Comparison of ENCODE assay signal across 10 cellular contexts in the genomic region with DNA sequence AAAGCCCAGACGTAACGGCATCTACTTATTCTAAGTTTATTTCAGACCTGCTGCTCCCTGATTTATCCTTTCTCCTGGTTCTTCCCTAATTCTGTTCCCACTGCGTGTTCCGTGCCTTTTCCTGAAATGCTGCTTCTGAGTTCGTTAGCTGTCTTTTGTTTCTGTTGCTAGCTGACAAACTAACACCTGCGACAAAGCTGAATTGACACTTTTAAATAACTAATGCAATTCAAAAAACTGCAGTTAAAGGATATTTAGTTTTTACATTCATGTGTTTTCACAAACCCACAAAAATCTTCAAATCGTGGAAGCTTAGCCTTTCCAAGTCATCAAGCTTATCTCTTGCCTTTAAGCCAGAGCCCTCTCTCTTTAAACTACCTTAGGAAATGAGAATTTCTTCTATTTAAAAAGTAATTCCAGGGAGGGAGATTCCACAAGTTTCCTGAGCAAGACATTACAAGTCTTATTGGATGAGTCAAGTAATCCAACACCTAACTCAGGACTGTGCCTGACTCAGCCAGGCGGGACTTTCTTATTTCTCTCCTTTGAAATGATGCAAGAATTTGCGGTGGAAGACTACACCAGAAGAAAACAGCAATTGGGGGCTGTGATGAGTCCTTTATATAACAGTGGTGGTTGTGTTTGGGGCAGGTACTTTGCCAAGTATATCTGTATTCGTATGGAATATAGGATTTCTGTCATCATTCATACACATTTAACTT. TPM values are rescaled to one million over a fixed set of nuclear protein-coding genes. Genes with fewer than 3 reads are reported as not detected.
A peak's percentile ranks its signal among the peaks of the same experiment; 100 is the strongest.
DNase-seq lines count a peak whose midpoint lies in the region; ATAC-seq, FAIRE-seq and TF ChIP-seq lines count a peak whose summit lies in the region.
"Had no signal": no experiment of that assay in that cellular context is flagged by ENCODE, and none has a peak within 500 bp of the region (broad histone marks: within the 10 kb centered on the region; RNA-seq: fewer than 3 reads in every experiment).

No MANE protein-coding gene starts in this region.

- H3K4me1 ChIP-seq in A549 (peaks cover 44% of the 10 kb centered on the region), adipocyte (ENCODE audit: control insufficient read depth, insufficient read depth, low read length) (peaks cover 33% of the 10 kb centered on the region), body of pancreas (peaks cover 6% of the 10 kb centered on the region)

- TF ChIP-seq CTCF in A549 (IDR thresholded peaks at IDR 0.05) (no peak), HFF-Myc (IDR thresholded peaks at IDR 0.05; ENCODE audit: low read depth, low read length, missing control alignments) (no peak), body of pancreas (IDR thresholded peaks at IDR 0.05) (no peak)

- peak in 1 of 2 experiments; percentile 32; a peak in 1 of 5 replicates for TF ChIP-seq RAD21 in A549 (conservative IDR thresholded peaks at IDR 0.05 in 1 of 2, IDR thresholded peaks at IDR 0.05 in 1 of 2)

- POLR2A ChIA-PET in A549 (lab: Yijun Ruan, JAX): no interaction called here

- H3K4me3 ChIP-seq in A549 (no peak overlapping the region), HFF-Myc (replicated peaks; ENCODE audit: low read depth, low read length) (no peak overlapping the region), adipocyte (ENCODE audit: low read length) (no peak overlapping the region), body of pancreas (no peak overlapping the region)

- peak in 1 of 2 experiments; percentile 47; a peak in 1 of 5 replicates for TF ChIP-seq EP300 in A549 (IDR thresholded peaks at IDR 0.05)

- CTCF ChIA-PET in A549 (lab: Yijun Ruan, JAX): interaction anchor here (0.6 to 2.6 kb wide), 4 partner anchors 11 to 238 kb away, joined by 3 to 8 read pairs (median 6); no protein-coding TSS in a partner anchor

- H3K9ac ChIP-seq in adipocyte (ENCODE audit: low read length): no peak overlapping the region

- WGBS in A549 (ENCODE audit: missing lambda C conversion rate): 53% methylated on average over 10 of the region's 10 CpGs
- WGBS in body of pancreas, 2 donors: 85 to 92% methylated on average over 10 of the region's 10 CpGs

- peak overlapping the region; percentile 55 for H3K4me2 ChIP-seq in A549

- peak overlapping the region; percentile 83 to 99 for H3K27ac ChIP-seq in A549
- no peak overlapping the region for H3K27ac ChIP-seq in body of pancreas

- intact Hi-C loops in body of pancreas (cut with DNase I): no loop called here

- TF ChIP-seq POLR2A in A549 (IDR thresholded peaks at IDR 0.05; ENCODE audit: low read length): no peak
- TF ChIP-seq POLR2A in body of pancreas (IDR thresholded peaks at IDR 0.05): no peak

- H3K27me3 ChIP-seq in adipocyte (replicated peaks; ENCODE audit: control insufficient read depth, insufficient read depth, low read length) (no peaks in the 10 kb centered on the region), body of pancreas (no peaks in the 10 kb centered on the region)

- H3K9me3 ChIP-seq in A549: 0 out of 3 replicates have a peak, but pooled peaks cover 3% of the 10 kb centered on the region
- no peaks in the 10 kb centered on the region for H3K9me3 ChIP-seq in adipocyte (ENCODE audit: control insufficient read depth, low read length)
- no peaks in the 10 kb centered on the region for H3K9me3 ChIP-seq in body of pancreas

- FAIRE-seq in A549 (lab: Jason Lieb, UNC) (no peak), frontal cortex (lab: Jason Lieb, UNC) (no peak)

- DNase-seq in A549 (ENCODE audit: low read depth in 1 of 2, low spot score in 1 of 2) (peak; percentile 64 to 77), HFF-Myc (ENCODE audit: extremely low read depth, low read depth) (peak; percentile 74), adipocyte (ENCODE audit: low read depth) (peak; percentile 96), islet precursor cell (peak; percentile 78), DMS79 (lab: John Stamatoyannopoulos, UW) (no peak), frontal cortex (ENCODE audit: low spot score in 2 of 2) (no peak), body of pancreas (no peak)
- DNase-seq: head of caudate nucleus, NCI-H2227 treated with DMSO at 0.1 percent for 48 hours had no signal

- ATAC-seq in A549 (peak; percentile 70 to 78), body of pancreas (no peak), GM21367 (IDR thresholded peaks at IDR 0.05; ENCODE audit: unreplicated experiment) (no peak)

- no peaks in the 10 kb centered on the region for H3K36me3 ChIP-seq in adipocyte (ENCODE audit: control insufficient read depth, insufficient read depth, low read length, severe bottlenecking)
- H3K36me3 ChIP-seq in body of pancreas (replicated peaks in 1 of 2; ENCODE audit: insufficient read depth in 1 of 2, low read depth in 2 of 2): no peaks in the 10 kb centered on the region

TF ChIP-seq in A549, 52 proteins besides CTCF, POLR2A, EP300 and RAD21 (continues in another document):
- TF ChIP-seq NFE2L2 (conservative IDR thresholded peaks at IDR 0.05; ENCODE audit: low read length) (no peak), MYC (IDR thresholded peaks at IDR 0.05; ENCODE audit: borderline replicate concordance, low read length) (no peak), CEBPB (IDR thresholded peaks at IDR 0.05) (peak; percentile 55 to 92; a peak in 3 of 4 replicates), JUNB (IDR thresholded peaks at IDR 0.05) (peak; percentile 73), CBX2 (IDR thresholded peaks at IDR 0.05; ENCODE audit: borderline replicate concordance, low read depth) (no peak), MAFK (IDR thresholded peaks at IDR 0.05; ENCODE audit: partially characterized antibody) (peak; percentile 43), HOXB13 (CRISPR knock-in tag; IDR thresholded peaks at IDR 0.05; ENCODE audit: low read depth) (no peak), HEYL (CRISPR knock-in tag; IDR thresholded peaks at IDR 0.05) (no peak), RNF2 (IDR thresholded peaks at IDR 0.05; ENCODE audit: borderline replicate concordance, low read depth) (no peak), FOXS1 (CRISPR knock-in tag; IDR thresholded peaks at IDR 0.05) (no peak), JUN (IDR thresholded peaks at IDR 0.05) (peak in 1 of 2 experiments; percentile 58; a peak in 1 of 5 replicates), TFCP2L1 (CRISPR knock-in tag; IDR thresholded peaks at IDR 0.05) (no peak), ESRRA (IDR thresholded peaks at IDR 0.05; ENCODE audit: borderline replicate concordance, low read length) (no peak), RFX5 (IDR thresholded peaks at IDR 0.05) (no peak), FOSL2 (IDR thresholded peaks at IDR 0.05) (peak; percentile 56), FOSL2 (CRISPR knock-in tag; IDR thresholded peaks at IDR 0.05) (peak; percentile 86), HMGXB4 (CRISPR knock-in tag; IDR thresholded peaks at IDR 0.05; ENCODE audit: borderline replicate concordance) (no peak), SREBF2 (IDR thresholded peaks at IDR 0.05) (no peak), POLR2AphosphoS2 (conservative IDR thresholded peaks at IDR 0.05; ENCODE audit: low read length) (no peak), ZNF302 (CRISPR knock-in tag; IDR thresholded peaks at IDR 0.05) (no peak), HOXA7 (CRISPR knock-in tag; IDR thresholded peaks at IDR 0.05) (no peak), SMC3 (IDR thresholded peaks at IDR 0.05) (no peak), TP53 (CRISPR knock-in tag; IDR thresholded peaks at IDR 0.05) (no peak), KDM5A (IDR thresholded peaks at IDR 0.05) (no peak), BHLHE40 (IDR thresholded peaks at IDR 0.05; ENCODE audit: low read depth, low read length) (no peak), GATA3 (IDR thresholded peaks at IDR 0.05; ENCODE audit: borderline replicate concordance) (no peak; the same call in 1 of the 2 replicates), FOSB (CRISPR knock-in tag; IDR thresholded peaks at IDR 0.05) (0 out of 2 replicates have a peak, but pooled peaks have one; percentile 34), ZC3H11A (IDR thresholded peaks at IDR 0.05) (no peak), PHF8 (IDR thresholded peaks at IDR 0.05; ENCODE audit: borderline replicate concordance, low read depth) (no peak)
- TF ChIP-seq, protein P1, sequence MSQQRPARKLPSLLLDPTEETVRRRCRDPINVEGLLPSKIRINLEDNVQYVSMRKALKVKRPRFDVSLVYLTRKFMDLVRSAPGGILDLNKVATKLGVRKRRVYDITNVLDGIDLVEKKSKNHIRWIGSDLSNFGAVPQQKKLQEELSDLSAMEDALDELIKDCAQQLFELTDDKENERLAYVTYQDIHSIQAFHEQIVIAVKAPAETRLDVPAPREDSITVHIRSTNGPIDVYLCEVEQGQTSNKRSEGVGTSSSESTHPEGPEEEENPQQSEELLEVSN (IDR thresholded peaks at IDR 0.05; ENCODE audit: borderline replicate concordance, low read depth): no peak
- TF ChIP-seq, protein P2, sequence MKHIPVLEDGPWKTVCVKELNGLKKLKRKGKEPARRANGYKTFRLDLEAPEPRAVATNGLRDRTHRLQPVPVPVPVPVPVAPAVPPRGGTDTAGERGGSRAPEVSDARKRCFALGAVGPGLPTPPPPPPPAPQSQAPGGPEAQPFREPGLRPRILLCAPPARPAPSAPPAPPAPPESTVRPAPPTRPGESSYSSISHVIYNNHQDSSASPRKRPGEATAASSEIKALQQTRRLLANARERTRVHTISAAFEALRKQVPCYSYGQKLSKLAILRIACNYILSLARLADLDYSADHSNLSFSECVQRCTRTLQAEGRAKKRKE (CRISPR knock-in tag; IDR thresholded peaks at IDR 0.05; ENCODE audit: low read depth): no peak

RNA-seq across cellular contexts. Expression of gene ADTRP, which starts 6.3 kb away (rescaled TPM):
- polyA plus RNA-seq in A549 (2011; rRNA removed): 0.57 and 0.82 TPM in 2 replicates
- polyA plus RNA-seq in A549 (2012; cell fraction: cytosol; rRNA removed): 0.12 and 0.21 TPM in 2 replicates
- 0.11 and 0.19 TPM in 2 replicates for polyA plus RNA-seq in A549 (2012; cell fraction: nucleus; rRNA removed)
- polyA plus RNA-seq in A549 (2017; fragmentation: RNase III; extraction: RNeasy Plus Mini Kit Qiagen cat#74134 plus additional on column Dnase treatment): 0.35 to 0.59 TPM (median 0.42 TPM) in 3 replicates
- 0.25 and 0.44 TPM in 2 replicates for polyA minus RNA-seq in A549 (2011; rRNA and poly(A)+ RNA removed)
- total RNA-seq in frontal cortex: 1.6 TPM
- not detected for total RNA-seq in body of pancreas

Comparison
In these comparisons a context has a peak if more than half of its experiments do, and no peak if none do; other contexts are left out.
1. ATAC-seq: peak in A549 (2 of 2); none in body of pancreas (single experiment) and GM21367 (single experiment).
2. DNase-seq: peak in A549 (2 of 2), HFF-Myc (single experiment), adipocyte (single experiment) and islet precursor cell (single experiment); none in DMS79 (single experiment), frontal cortex (0 of 2) and body of pancreas (0 of 4).
3. H3K27ac ChIP-seq: peak in A549 (2 of 2); none in body of pancreas (0 of 4).